Comparison of ENCODE assay signal across 12 cellular contexts in genomic region chr2:54041135-54041534, GRCh38.
A peak's percentile ranks its signal among the peaks of the same experiment; 100 is the strongest.
DNase-seq lines count a peak whose midpoint lies in the region; ATAC-seq, FAIRE-seq and TF ChIP-seq lines count a peak whose summit lies in the region.
"Had no signal": no experiment of that assay in that cellular context is flagged by ENCODE, and none has a peak within 500 bp of the region (broad histone marks: within the 10 kb centered on the region; RNA-seq: fewer than 3 reads in every experiment).

No MANE protein-coding gene starts in this region.

- ATAC-seq in GM21723 (IDR thresholded peaks at IDR 0.05; ENCODE audit: unreplicated experiment): no peak
- ATAC-seq in HG03342 (IDR thresholded peaks at IDR 0.05; ENCODE audit: unreplicated experiment): no peak
- ATAC-seq: Panc1 had no signal

- no peak for FAIRE-seq in D721Med (lab: Jason Lieb, UNC)
- FAIRE-seq: GM19239 had no signal

- intact Hi-C loops in activated CD4-positive, alpha-beta memory T cell treated with anti-CD3 and anti-CD28 coated beads for 36 hours (cut with micrococcal nuclease): loop anchor here (1.0 to 5.0 kb wide), 5 partner anchors 13 to 254 kb away; partner anchors contain the start of genes ASB3 and ERLEC1

- H3K36me3 Mint-ChIP-seq in activated CD4-positive, alpha-beta memory T cell treated with anti-CD3 and anti-CD28 coated beads for 36 hours: peaks cover 9% of the 10 kb centered on the region

- CTCF ChIA-PET in activated CD4-positive, alpha-beta memory T cell treated with anti-CD3 and anti-CD28 coated beads for 36 hours (lab: Charles Lee): no interaction called here

- H3K27ac Mint-ChIP-seq in activated CD4-positive, alpha-beta memory T cell treated with anti-CD3 and anti-CD28 coated beads for 36 hours: no peak overlapping the region

- H3K9me3 Mint-ChIP-seq in activated CD4-positive, alpha-beta memory T cell treated with anti-CD3 and anti-CD28 coated beads for 36 hours: peaks cover 6% of the 10 kb centered on the region

- H3K4me1 Mint-ChIP-seq in activated CD4-positive, alpha-beta memory T cell treated with anti-CD3 and anti-CD28 coated beads for 36 hours (ENCODE audit: low read depth): peaks cover 3% of the 10 kb centered on the region

- TF ChIP-seq CTCF in D721Med (IDR thresholded peaks at IDR 0.05; ENCODE audit: insufficient read depth, missing control alignments): no peak

- H3K4me3 Mint-ChIP-seq in activated CD4-positive, alpha-beta memory T cell treated with anti-CD3 and anti-CD28 coated beads for 36 hours: no peak overlapping the region

- peak; percentile 79 for DNase-seq in activated CD4-positive, alpha-beta memory T cell treated with anti-CD3 and anti-CD28 coated beads for 36 hours
- peak; percentile 72 for DNase-seq in activated naive CD4-positive, alpha-beta T cell treated with Interleukin-2 at 50 U/mL for 16 hours
- DNase-seq in occipital lobe (lab: John Stamatoyannopoulos, UW) (peak; percentile 27), ecto neural progenitor cell (ENCODE audit: low spot score) (no peak), D721Med (ENCODE audit: insufficient read length, low spot score) (no peak)
- peak; percentile 50 to 74 for DNase-seq in stimulated activated CD8-positive, alpha-beta memory T cell treated with anti-CD3 and anti-CD28 coated beads, Interleukin-7, amount 100 ng/mL, for 48 hours (ENCODE audit: extremely low read depth in 1 of 2, low read depth in 1 of 2)
- DNase-seq: Caco-2; central memory CD4-positive, alpha-beta T cell had no signal

- no peaks in the 10 kb centered on the region for H3K27me3 Mint-ChIP-seq in activated CD4-positive, alpha-beta memory T cell treated with anti-CD3 and anti-CD28 coated beads for 36 hours

- POLR2A ChIA-PET in activated CD4-positive, alpha-beta memory T cell treated with anti-CD3 and anti-CD28 coated beads for 36 hours (lab: Charles Lee): interaction anchor here (1.4 to 2.2 kb wide), 2 partner anchors 46 to 72 kb away, joined by 4 to 15 read pairs; no protein-coding TSS in a partner anchor

Comparison
In these comparisons a context has a peak if more than half of its experiments do, and no peak if none do; other contexts are left out.
1. DNase-seq: peak in activated CD4-positive, alpha-beta memory T cell treated with anti-CD3 and anti-CD28 coated beads for 36 hours (single experiment), activated naive CD4-positive, alpha-beta T cell treated with Interleukin-2 at 50 U/mL for 16 hours (single experiment), occipital lobe (single experiment) and stimulated activated CD8-positive, alpha-beta memory T cell treated with anti-CD3 and anti-CD28 coated beads, Interleukin-7, amount 100 ng/mL, for 48 hours (2 of 2); none in ecto neural progenitor cell (single experiment) and D721Med (single experiment).